15 cellular contexts compared by ENCODE assay signal in the genomic region with DNA sequence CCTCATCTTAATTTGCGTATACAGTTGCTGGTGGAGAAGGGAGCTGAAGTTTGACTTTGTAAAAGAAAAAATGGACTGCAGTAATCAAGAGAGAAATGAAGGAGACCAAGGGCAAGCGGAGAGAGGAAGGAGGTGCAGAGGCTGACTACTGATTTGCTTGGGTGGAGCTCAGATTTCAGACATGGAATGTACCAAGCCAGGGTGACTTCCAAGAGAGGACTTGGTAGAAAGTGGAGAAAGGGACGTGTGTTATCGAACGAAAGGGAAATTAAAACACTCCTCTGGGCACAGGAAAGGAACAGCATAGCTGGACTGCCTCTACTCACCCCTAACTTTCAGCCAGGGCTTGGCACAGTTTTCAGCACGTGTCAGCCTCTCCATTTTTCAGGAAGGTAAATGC. TPM values are rescaled to one million over a fixed set of nuclear protein-coding genes. Genes with fewer than 3 reads are reported as not detected.
DNase-seq lines count a peak whose midpoint lies in the region; ATAC-seq, FAIRE-seq and TF ChIP-seq lines count a peak whose summit lies in the region.
"Had no signal": no experiment of that assay in that cellular context is flagged by ENCODE, and none has a peak within 500 bp of the region (broad histone marks: within the 10 kb centered on the region; RNA-seq: fewer than 3 reads in every experiment).

No MANE protein-coding gene starts in this region.

- H3K79me2 ChIP-seq in GM23248 (ENCODE audit: insufficient read depth): no peaks in the 10 kb centered on the region
- no peaks in the 10 kb centered on the region for H3K79me2 ChIP-seq in H1 (ENCODE audit: control insufficient read depth in 1 of 2, insufficient read depth in 2 of 2, low read length in 2 of 2)

- H3K79me1 ChIP-seq in H1 (ENCODE audit: low read depth, low read length): no peaks in the 10 kb centered on the region

- H4K8ac ChIP-seq in H1 (ENCODE audit: extremely low read depth, insufficient read depth, low read length): no peak overlapping the region

- CTCF ChIA-PET in H1 (lab: Charles Lee; ENCODE audit: partially characterized antibody): interaction anchor here (0.5 to 1.1 kb wide), 5 partner anchors 19 to 1020 kb away, joined by 3 to 5 read pairs (median 3); no protein-coding TSS in a partner anchor

- POLR2A ChIA-PET in H1 (lab: Charles Lee; ENCODE audit: partially characterized antibody): no interaction called here

- no peak overlapping the region for H2BK12ac ChIP-seq in H1 (ENCODE audit: low read depth, low read length)

- no peak overlapping the region for H4K5ac ChIP-seq in H1 (ENCODE audit: insufficient read length, low read depth, low read length)

- no peak overlapping the region for H2AFZ ChIP-seq in GM23248
- peak overlapping the region; percentile 81 for H2AFZ ChIP-seq in H1 (ENCODE audit: low read length)

- no peaks in the 10 kb centered on the region for H3K23me2 ChIP-seq in H1 (ENCODE audit: low read depth, low read length)

- no peaks in the 10 kb centered on the region for H3F3A ChIP-seq in GM23248 (ENCODE audit: insufficient read depth)

- H3K9me2 ChIP-seq in GM23248 (ENCODE audit: insufficient read depth): no peaks in the 10 kb centered on the region

- intact Hi-C loops in psoas muscle (cut with DNase I): loop anchor here (2.0 to 5.0 kb wide), 2 partner anchors 67 to 83 kb away; a partner anchor contains a TSS

- peaks cover 12% of the 10 kb centered on the region for H3K9me3 Mint-ChIP-seq in T-helper 2 cell treated with Interferon-gamma antibody and Interleukin-4, amounts not matched to agents 5 μg/mL and 100 μg/mL, for 36 hours

- ATAC-seq in psoas muscle: peak; percentile 55 to 71 (median 67)

- H3K56ac ChIP-seq in H1 (replicated peaks; ENCODE audit: insufficient read length, low read depth, low read length): no peak overlapping the region

- H3K23ac ChIP-seq in H1 (ENCODE audit: insufficient read length): no peak overlapping the region

- TF ChIP-seq POLR2A in H1 (IDR thresholded peaks at IDR 0.05; ENCODE audit: control extremely low read depth in 1 of 2, low read depth in 2 of 2, low read length in 2 of 2): no peak

- no peak overlapping the region for H2BK120ac ChIP-seq in H1 (replicated peaks; ENCODE audit: low read depth, low read length)

- no peak overlapping the region for H3K14ac ChIP-seq in H1 (ENCODE audit: insufficient read length)

- H4K91ac ChIP-seq in H1 (replicated peaks; ENCODE audit: insufficient read length, low read length): no peak overlapping the region

- WGBS in GM23248 (ENCODE audit: low coverage in 1 of 2, low lambda C conversion rate in 2 of 2, missing lambda C conversion rate in 2 of 2), 2 experiments: 12 to 26% methylated on average over 6 of the region's 6 CpGs
- WGBS in H1 (ENCODE audit: extremely low coverage in 1 of 2, insufficient coverage in 1 of 2, insufficient read length in 1 of 2, insufficient replicate concordance in 2 of 2, low coverage in 1 of 2, low lambda C conversion rate in 2 of 2, missing lambda C conversion rate in 1 of 2), 2 experiments: 93% methylated on average over 6 of the region's 6 CpGs; no CpG with 5 or more reads in 1 of the 2 experiments
- WGBS in psoas muscle, 3 donors: 29 to 40% (median 34%) methylated on average over 6 of the region's 6 CpGs

- no peak for TF ChIP-seq CTCF in H1 (IDR thresholded peaks at IDR 0.05; ENCODE audit: control extremely low read depth in 1 of 3, insufficient read depth in 1 of 3, low read depth in 1 of 3, low read length in 3 of 3)
- no peak for TF ChIP-seq CTCF in psoas muscle (IDR thresholded peaks at IDR 0.05)

- no peak overlapping the region for H2BK5ac ChIP-seq in H1 (ENCODE audit: low read depth, low read length)

- no peak for TF ChIP-seq EP300 in H1 (IDR thresholded peaks at IDR 0.05; ENCODE audit: borderline replicate concordance in 1 of 2, low read depth in 2 of 2, low read length in 2 of 2)

- no peak overlapping the region for H3K4ac ChIP-seq in H1 (replicated peaks; ENCODE audit: insufficient read length, low read depth, low read length)

- H3K36me3 ChIP-seq in GM23248 (ENCODE audit: low read depth): no peaks in the 10 kb centered on the region
- H3K36me3 ChIP-seq in H1 (ENCODE audit: control insufficient read depth in 2 of 4, insufficient read depth in 4 of 4, low read length in 3 of 4): peaks cover 0 to 5% (median 2%) of the 10 kb centered on the region in 4 experiments; a peak in 2 of 8 replicates
- H3K36me3 ChIP-seq in psoas muscle (ENCODE audit: insufficient read depth in 1 of 2, low read depth in 1 of 2): no peaks in the 10 kb centered on the region

- DNase-seq in GM23248 (peak; percentile 8), M059J (ENCODE audit: low read depth) (peak; percentile 33), H1 (ENCODE audit: low read depth in 1 of 2, low spot score in 2 of 2) (no peak), psoas muscle (no peak), GM19240 (ENCODE audit: insufficient read length, low spot score) (no peak), NCI-H146 (lab: John Stamatoyannopoulos, UW) (no peak)
- DNase-seq in activated CD8-positive, alpha-beta memory T cell treated with anti-CD3 and anti-CD28 coated beads for 24 hours: no peak
- no peak for DNase-seq in T-helper 2 cell treated with Interferon-gamma antibody and Interleukin-4, amounts not matched to agents 5 μg/mL and 100 μg/mL, for 36 hours (ENCODE audit: low spot score)
- DNase-seq: AML-193, NCI-H2227 treated with DMSO at 0.1 percent for 48 hours, NCI-H526, OCI-M1 had no signal

- no peaks in the 10 kb centered on the region for H3K4me1 Mint-ChIP-seq in T-helper 2 cell treated with Interferon-gamma antibody and Interleukin-4, amounts not matched to agents 5 μg/mL and 100 μg/mL, for 36 hours (ENCODE audit: low read depth)

- no peaks in the 10 kb centered on the region for H3K36me3 Mint-ChIP-seq in T-helper 2 cell treated with Interferon-gamma antibody and Interleukin-4, amounts not matched to agents 5 μg/mL and 100 μg/mL, for 36 hours (ENCODE audit: low read depth)

- H3K27ac Mint-ChIP-seq in T-helper 2 cell treated with Interferon-gamma antibody and Interleukin-4, amounts not matched to agents 5 μg/mL and 100 μg/mL, for 36 hours: no peak overlapping the region

- no peak overlapping the region for H3K27ac ChIP-seq in GM23248
- H3K27ac ChIP-seq in H1 (ENCODE audit: low read depth, low read length): no peak overlapping the region
- peak overlapping the region; percentile 82 for H3K27ac ChIP-seq in psoas muscle

- no peak overlapping the region for H2AK5ac ChIP-seq in H1 (ENCODE audit: low read depth, low read length)

- H3K27me3 Mint-ChIP-seq in T-helper 2 cell treated with Interferon-gamma antibody and Interleukin-4, amounts not matched to agents 5 μg/mL and 100 μg/mL, for 36 hours (ENCODE audit: low read depth): peaks cover 39% of the 10 kb centered on the region

- H4K20me1 ChIP-seq in GM23248 (ENCODE audit: insufficient read depth) (no peaks in the 10 kb centered on the region), H1 (replicated peaks in 1 of 2; ENCODE audit: control insufficient read depth in 1 of 2, insufficient read depth in 2 of 2, low read length in 2 of 2) (no peaks in the 10 kb centered on the region)

- H2BK15ac ChIP-seq in H1 (ENCODE audit: low read length): no peak overlapping the region

- in situ Hi-C loops in GM23248 (cut with MboI): no loop called here

- no peak overlapping the region for H3K4me3 Mint-ChIP-seq in T-helper 2 cell treated with Interferon-gamma antibody and Interleukin-4, amounts not matched to agents 5 μg/mL and 100 μg/mL, for 36 hours

- no peak overlapping the region for H3K4me2 ChIP-seq in GM23248 (ENCODE audit: unreplicated experiment)
- no peak overlapping the region for H3K4me2 ChIP-seq in H1 (ENCODE audit: insufficient read depth in 1 of 2, low read depth in 2 of 2, low read length in 2 of 2)

- no peaks in the 10 kb centered on the region for H3K4me1 ChIP-seq in GM23248 (ENCODE audit: insufficient read depth)
- no peaks in the 10 kb centered on the region for H3K4me1 ChIP-seq in H1 (replicated peaks in 1 of 4; ENCODE audit: control insufficient read depth in 3 of 4, insufficient read depth in 4 of 4, low read length in 3 of 4)
- H3K4me1 ChIP-seq in psoas muscle: peaks cover 29% of the 10 kb centered on the region

- no peak for FAIRE-seq in H1 (lab: Jason Lieb, UNC)
- FAIRE-seq: G401.6, GM12892, GM19239 had no signal

- H3K4me3 ChIP-seq in GM23248 (no peak overlapping the region), H1 (ENCODE audit: extremely low read depth in 1 of 4, insufficient read depth in 2 of 4, low read depth in 3 of 4, low read length in 4 of 4) (no peak overlapping the region), psoas muscle (peak overlapping the region; percentile 43)

- H3K9ac ChIP-seq in GM23248: no peak overlapping the region
- no peak overlapping the region for H3K9ac ChIP-seq in H1 (replicated peaks in 1 of 4; ENCODE audit: extremely low read depth in 1 of 4, low read depth in 3 of 4, low read length in 3 of 4)

- no peak for TF ChIP-seq RAD21 in H1 (IDR thresholded peaks at IDR 0.05 in 1 of 2, conservative IDR thresholded peaks at IDR 0.05 in 1 of 2; ENCODE audit: low read depth in 2 of 2, low read length in 2 of 2)

- no peak overlapping the region for H2BK20ac ChIP-seq in H1 (ENCODE audit: low read length)

- H3K27me3 ChIP-seq in GM23248 (replicated peaks; ENCODE audit: insufficient read depth) (0 out of 2 replicates have a peak, but pooled peaks cover 3% of the 10 kb centered on the region), H1 (replicated peaks in 1 of 4; ENCODE audit: control insufficient read depth in 3 of 4, extremely low read depth in 1 of 4, insufficient read depth in 3 of 4, low read length in 3 of 4) (no peaks in the 10 kb centered on the region; a peak in 1 of 7 replicates), psoas muscle (ENCODE audit: insufficient read depth in 3 of 3, low read length in 2 of 3) (no peaks in the 10 kb centered on the region)

- H3K9me3 ChIP-seq in GM23248 (ENCODE audit: low read depth) (no peaks in the 10 kb centered on the region), H1 (ENCODE audit: insufficient read depth in 2 of 2, low read depth in 1 of 2, low read length in 1 of 2) (peaks cover 16 to 21% of the 10 kb centered on the region in 2 experiments), psoas muscle (peaks cover 5% of the 10 kb centered on the region)

- no peak overlapping the region for H3K18ac ChIP-seq in H1 (ENCODE audit: extremely low read depth, low read length)

RNA-seq across cellular contexts. Expression of a gene that starts 15.1 kb away (rescaled TPM):
- 24.0 and 29.2 TPM in 2 replicates for total RNA-seq in GM23248 (2014; rRNA removed; shearing (Covaris generic))
- polyA plus RNA-seq in GM23248 (2016; fragmentation: Nextera tagmentation; extraction: Ambion mirVana) (14.2 and 15.7 TPM in 2 replicates), H1 (2011; rRNA removed) (9.3 and 13.0 TPM in 2 replicates), psoas muscle (10 to 100 TPM in 1 of 3 donors, 1 to 10 TPM in 2; 4.5 to 14.2 (median 9.6) TPM)
- 15.1 and 21.8 TPM in 2 replicates for total RNA-seq in M059J (2014; rRNA removed; shearing (Covaris generic))
- 95.0 and 95.8 TPM in 2 replicates for total RNA-seq in H1 (2021; fragmentation: NEBNext Ultra II Directional; extraction: Animal tissue kit (Norgen Biotek cat#: 25700))
- polyA plus RNA-seq in H1 (2011; cell fraction: cytosol; rRNA removed): 15.0 TPM
- 19.3 TPM for polyA plus RNA-seq in H1 (2011; cell fraction: nucleus; rRNA removed)
- 22.1 to 41.8 TPM (median 29.1 TPM) in 4 replicates for polyA plus RNA-seq in H1 (2012, experiment 1 of 2)
- polyA plus RNA-seq in H1 (2012, experiment 2 of 2): 2.2 TPM
- 29.0 TPM for polyA plus RNA-seq in H1 (2013, experiment 1 of 2)
- 25.7 TPM for polyA plus RNA-seq in H1 (2013, experiment 2 of 2)
- 138 and 187 TPM in 2 replicates for polyA minus RNA-seq in H1 (2011; rRNA and poly(A)+ RNA removed)
- polyA minus RNA-seq in H1 (2011; cell fraction: cytosol; rRNA and poly(A)+ RNA removed): 42.9 TPM
- 98.7 TPM for polyA minus RNA-seq in H1 (2011; cell fraction: nucleus; rRNA and poly(A)+ RNA removed)
- 10 to 100 TPM; 11.2 to 23.9 (median 17.4) TPM for total RNA-seq in psoas muscle

Comparison
In these comparisons a context has a peak if more than half of its experiments do, and no peak if none do; other contexts are left out.
1. DNase-seq: peak in GM23248 (single experiment) and M059J (single experiment); none in H1 (0 of 2), psoas muscle (0 of 2), GM19240 (single experiment), activated CD8-positive, alpha-beta memory T cell treated with anti-CD3 and anti-CD28 coated beads for 24 hours (single experiment), NCI-H146 (single experiment) and T-helper 2 cell treated with Interferon-gamma antibody and Interleukin-4, amounts not matched to agents 5 μg/mL and 100 μg/mL, for 36 hours (single experiment).